In genomic region chr2:71950256-71951066, GRCh38 we compare ENCODE assay signal across 16 cellular contexts.
DNase-seq lines count a peak whose midpoint lies in the region; TF ChIP-seq lines count a peak whose summit lies in the region.
"Had no signal": no experiment of that assay in that cellular context is flagged by ENCODE, and none has a peak within 500 bp of the region (broad histone marks: within the 10 kb centered on the region; RNA-seq: fewer than 3 reads in every experiment).

No MANE protein-coding gene starts in this region.

- no peak overlapping the region for H3K4me3 ChIP-seq in right atrium auricular region
- no peak overlapping the region for H3K4me3 ChIP-seq in sigmoid colon
- H3K4me3 ChIP-seq: SJSA1 had no signal

- peaks cover 0 to 7% of the 10 kb centered on the region in 2 donors for H3K4me1 ChIP-seq in right atrium auricular region
- no peaks in the 10 kb centered on the region for H3K4me1 ChIP-seq in sigmoid colon
- H3K4me1 ChIP-seq: SJSA1 had no signal

- in situ Hi-C loops in G401 (cut with HindIII; ENCODE audit: low sequenced_read_pairs): no loop called here

- TF ChIP-seq EP300 in sigmoid colon (IDR thresholded peaks at IDR 0.05): no peak

- WGBS in sigmoid colon, 2 donors: 73 to 75% methylated on average over 4 of the region's 4 CpGs

- H3K36me3 ChIP-seq in right atrium auricular region (no peaks in the 10 kb centered on the region), sigmoid colon (no peaks in the 10 kb centered on the region)
- H3K36me3 ChIP-seq: SJSA1, WERI-Rb-1 had no signal

- no peak for TF ChIP-seq CTCF in right atrium auricular region (IDR thresholded peaks at IDR 0.05)
- TF ChIP-seq CTCF in sigmoid colon (IDR thresholded peaks at IDR 0.05): no peak

- H3K9me3 ChIP-seq in right atrium auricular region (no peaks in the 10 kb centered on the region), sigmoid colon (no peaks in the 10 kb centered on the region)
- H3K9me3 ChIP-seq: SJSA1 had no signal

- H3K27me3 ChIP-seq in right atrium auricular region: no peaks in the 10 kb centered on the region
- no peaks in the 10 kb centered on the region for H3K27me3 ChIP-seq in sigmoid colon
- H3K27me3 ChIP-seq: SJSA1 had no signal

- H3K27ac ChIP-seq in right atrium auricular region: peak overlapping the region in 1 of 2 donors; percentile 4
- peak overlapping the region in 1 of 4 donors; percentile 14 for H3K27ac ChIP-seq in sigmoid colon
- H3K27ac ChIP-seq: parathyroid adenoma, SJSA1, WERI-Rb-1 had no signal

- intact Hi-C loops in sigmoid colon (cut with DNase I): no loop called here

- DNase-seq in G401 (ENCODE audit: low spot score) (peak; percentile 50), RKO (ENCODE audit: low spot score) (peak; percentile 39), right atrium auricular region (ENCODE audit: low spot score) (peak; percentile 89), sigmoid colon (peak; percentile 86), DMS79 treated with DMSO at 0.1 percent for 48 hours (lab: John Stamatoyannopoulos, UW) (no peak), germinal center (ENCODE audit: low spot score) (no peak), NCI-H345 (lab: John Stamatoyannopoulos, UW) (no peak)
- no peak for DNase-seq in activated CD8-positive, alpha-beta memory T cell treated with anti-CD3 and anti-CD28 coated beads, Interleukin-2, amount 50 U/mL, for 4 hours
- DNase-seq: activated T-cell treated with anti-CD3 and anti-CD28 coated beads, Interleukin-2, amount 50 U/mL, for 24 hours; amygdala; CD4-positive, CD25-positive, alpha-beta regulatory T cell; NCI-H510A treated with DMSO at 0.1 percent for 48 hours; stimulated activated naive CD4-positive, alpha-beta T cell; WERI-Rb-1 had no signal

- no peak for TF ChIP-seq POLR2A in sigmoid colon (IDR thresholded peaks at IDR 0.05)

Comparison
In these comparisons a context has a peak if more than half of its experiments do, and no peak if none do; other contexts are left out.
1. DNase-seq: peak in G401 (single experiment), RKO (single experiment), right atrium auricular region (single experiment) and sigmoid colon (single experiment); none in DMS79 treated with DMSO at 0.1 percent for 48 hours (single experiment), germinal center (single experiment), activated CD8-positive, alpha-beta memory T cell treated with anti-CD3 and anti-CD28 coated beads, Interleukin-2, amount 50 U/mL, for 4 hours (single experiment) and NCI-H345 (single experiment).